ENCODE assay signal across 15 cellular contexts in the genomic region with DNA sequence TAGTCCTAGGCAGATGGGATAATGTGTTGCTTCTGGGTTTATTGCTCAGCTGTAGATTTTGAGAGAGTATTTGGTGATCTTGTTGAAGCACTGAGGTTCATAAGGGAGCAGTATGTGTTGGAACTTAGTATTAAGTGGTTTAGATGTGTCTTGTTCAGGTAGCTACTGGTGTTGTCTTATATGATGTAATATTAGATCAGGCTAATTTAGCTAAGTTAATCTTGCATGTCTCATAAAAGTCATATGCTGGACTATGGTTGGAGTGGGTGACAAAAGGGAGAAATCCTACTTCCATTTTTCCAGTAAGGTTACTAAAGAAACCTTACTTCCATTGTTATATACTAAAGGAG.
DNase-seq lines count a peak whose midpoint lies in the region; ATAC-seq and TF ChIP-seq lines count a peak whose summit lies in the region.
"Had no signal": no experiment of that assay in that cellular context is flagged by ENCODE, and none has a peak within 500 bp of the region (broad histone marks: within the 10 kb centered on the region; RNA-seq: fewer than 3 reads in every experiment).

No MANE protein-coding gene starts in this region.

- no peaks in the 10 kb centered on the region for H3K36me3 Mint-ChIP-seq in CD14-positive monocyte
- H3K36me3 Mint-ChIP-seq in CD8-positive, alpha-beta T cell = no peaks in the 10 kb centered on the region
- H3K36me3 Mint-ChIP-seq: stimulated activated naive B cell treated with anti-CD40 and anti-IgM and Interleukin-4, amounts not matched to agents 10 μg/mL and 1 μg/mL and 100 μg/mL, for 72 hours had no signal

- H3K4me3 ChIP-seq in PC-3 (ENCODE audit: low read length) = no peak overlapping the region
- no peak overlapping the region for H3K4me3 ChIP-seq in osteoblast (ENCODE audit: insufficient read depth, low read length)
- H3K4me3 ChIP-seq in CD8-positive, alpha-beta T cell (ENCODE audit: low read depth, low read length) = no peak overlapping the region
- H3K4me3 ChIP-seq: PC-9, upper lobe of right lung had no signal

- no TSS peak for BruUV-seq in PC-3 (replicated peaks; lab: Mats Ljungman, UMichigan)

- H2AFZ ChIP-seq in PC-3 (ENCODE audit: low read length) (no peak overlapping the region), osteoblast (ENCODE audit: low read length) (no peak overlapping the region)
- H2AFZ ChIP-seq: PC-9 had no signal

- TF ChIP-seq POLR2A in GM18505 (IDR thresholded peaks at IDR 0.05; ENCODE audit: borderline replicate concordance, extremely low read depth, insufficient read depth, insufficient read length) = no peak

- CTCF ChIA-PET in PC-3 (lab: Charles Lee) = interaction anchor here (0.9 to 1.1 kb wide), 4 partner anchors 33 to 702 kb away, joined by 3 to 4 read pairs (median 4); no protein-coding TSS in a partner anchor
- CTCF ChIA-PET in CD8-positive, alpha-beta T cell (lab: Charles Lee) = interaction anchor here (1.0 to 2.4 kb wide), 6 partner anchors 8 to 702 kb away, joined by 3 to 16 read pairs (median 4); no protein-coding TSS in a partner anchor

- no peak for DNase-seq in CD14-positive monocyte (ENCODE audit: low spot score)
- DNase-seq in PC-3 = no peak
- DNase-seq in osteoblast (ENCODE audit: insufficient read length, low spot score, missing footprints) = no peak
- no peak for DNase-seq in activated CD4-positive, alpha-beta T cell treated with anti-CD3 and anti-CD28 coated beads, Interleukin-2, amount 50 U/mL, for 4 hours
- DNase-seq in pons (ENCODE audit: low spot score) = no peak
- DNase-seq in CD8-positive, alpha-beta T cell = no peak
- DNase-seq: activated gamma-delta T cell; stimulated activated naive B cell treated with anti-CD40 and anti-IgM and Interleukin-4, amounts not matched to agents 10 μg/mL and 1 μg/mL and 100 μg/mL, for 72 hours had no signal

- POLR2A ChIA-PET in PC-3 (lab: Charles Lee; ENCODE audit: unreplicated experiment) = no interaction called here
- POLR2A ChIA-PET in CD8-positive, alpha-beta T cell (lab: Charles Lee) = no interaction called here

- H3K9me3 Mint-ChIP-seq in CD14-positive monocyte = no peaks in the 10 kb centered on the region
- no peaks in the 10 kb centered on the region for H3K9me3 Mint-ChIP-seq in CD8-positive, alpha-beta T cell
- H3K9me3 Mint-ChIP-seq: central memory CD8-positive, alpha-beta T cell; stimulated activated naive B cell treated with anti-CD40 and anti-IgM and Interleukin-4, amounts not matched to agents 10 μg/mL and 1 μg/mL and 100 μg/mL, for 72 hours had no signal

- peaks cover 14% of the 10 kb centered on the region for H3K4me1 ChIP-seq in PC-3 (ENCODE audit: insufficient read depth, low read length)
- H3K4me1 ChIP-seq in osteoblast (ENCODE audit: insufficient read depth, low read length) = peaks cover 8% of the 10 kb centered on the region
- no peaks in the 10 kb centered on the region for H3K4me1 ChIP-seq in CD8-positive, alpha-beta T cell (ENCODE audit: insufficient read depth, low read length)
- H3K4me1 ChIP-seq: Caco-2, upper lobe of right lung had no signal

- H3K9ac ChIP-seq in PC-3 (ENCODE audit: low read length) = no peak overlapping the region

- H3K79me2 ChIP-seq in PC-3 (ENCODE audit: low read length) (no peaks in the 10 kb centered on the region), osteoblast (ENCODE audit: insufficient read depth, low read length) (peaks cover 52% of the 10 kb centered on the region)

- no peaks in the 10 kb centered on the region for H3K27me3 Mint-ChIP-seq in CD14-positive monocyte (ENCODE audit: low read depth in 3 of 3)
- H3K27me3 Mint-ChIP-seq in CD8-positive, alpha-beta T cell (ENCODE audit: low read depth) = peaks cover 3% of the 10 kb centered on the region
- H3K27me3 Mint-ChIP-seq: central memory CD8-positive, alpha-beta T cell had no signal

- no peaks in the 10 kb centered on the region for H3K36me3 ChIP-seq in PC-3 (ENCODE audit: low read depth, low read length)
- no peaks in the 10 kb centered on the region for H3K36me3 ChIP-seq in osteoblast (ENCODE audit: insufficient read depth, low read length)
- H3K36me3 ChIP-seq in CD8-positive, alpha-beta T cell (ENCODE audit: insufficient read depth, low read length) = no peaks in the 10 kb centered on the region
- H3K36me3 ChIP-seq: neutrophil, upper lobe of right lung had no signal

- no peaks in the 10 kb centered on the region for H3K27me3 ChIP-seq in PC-3 (ENCODE audit: low read length)
- H3K27me3 ChIP-seq in osteoblast (ENCODE audit: insufficient read depth, low read length) = no peaks in the 10 kb centered on the region
- no peaks in the 10 kb centered on the region for H3K27me3 ChIP-seq in CD8-positive, alpha-beta T cell (ENCODE audit: insufficient read depth, low read length)
- H3K27me3 ChIP-seq: neutrophil, upper lobe of right lung had no signal

- TF ChIP-seq CTCF in CD14-positive monocyte (IDR thresholded peaks at IDR 0.05) (peak; percentile 8), PC-3 (conservative IDR thresholded peaks at IDR 0.05; ENCODE audit: low read depth, low read length) (no peak), osteoblast (IDR thresholded peaks at IDR 0.05; ENCODE audit: extremely low read depth, low read depth, low read length) (no peak)
- no peak for TF ChIP-seq CTCF in CD8-positive, alpha-beta T cell (IDR thresholded peaks at IDR 0.05)

- no peaks in the 10 kb centered on the region for H3F3A ChIP-seq in PC-3 (ENCODE audit: low read length, unreplicated experiment)

- H3K4me2 ChIP-seq in PC-3 (ENCODE audit: low read length) (peak overlapping the region; percentile 7; the same call in 1 of the 2 replicates), osteoblast (ENCODE audit: insufficient read depth, low read length) (peak overlapping the region; percentile 23)
- H3K4me2 ChIP-seq: PC-9 had no signal

- H3K9me2 ChIP-seq in PC-3 (replicated peaks; ENCODE audit: low read length) = no peaks in the 10 kb centered on the region

- H3K4me3 Mint-ChIP-seq in CD14-positive monocyte = no peak overlapping the region
- H3K4me3 Mint-ChIP-seq in CD8-positive, alpha-beta T cell = no peak overlapping the region
- H3K4me3 Mint-ChIP-seq: central memory CD8-positive, alpha-beta T cell; stimulated activated naive B cell treated with anti-CD40 and anti-IgM and Interleukin-4, amounts not matched to agents 10 μg/mL and 1 μg/mL and 100 μg/mL, for 72 hours had no signal

- no peak; the same call in 1 of the 2 replicates for ATAC-seq in PC-3
- ATAC-seq in esophagus mucosa = peak; percentile 73
- ATAC-seq in GM18505 (IDR thresholded peaks at IDR 0.05; ENCODE audit: unreplicated experiment) = no peak
- no peak for ATAC-seq in CD8-positive, alpha-beta T cell

- peaks cover 7% of the 10 kb centered on the region for H3K4me1 Mint-ChIP-seq in CD14-positive monocyte
- no peaks in the 10 kb centered on the region for H3K4me1 Mint-ChIP-seq in CD8-positive, alpha-beta T cell (ENCODE audit: low read depth)
- H3K4me1 Mint-ChIP-seq: central memory CD8-positive, alpha-beta T cell had no signal

- H3K27ac ChIP-seq in PC-3 (ENCODE audit: low read length) = no peak overlapping the region
- H3K27ac ChIP-seq in osteoblast (ENCODE audit: low read depth, low read length) = peak overlapping the region; percentile 1
- no peak overlapping the region for H3K27ac ChIP-seq in CD8-positive, alpha-beta T cell (ENCODE audit: low read depth, low read length)
- H3K27ac ChIP-seq: neutrophil, PC-9, upper lobe of right lung had no signal

- intact Hi-C loops in CD14-positive monocyte (cut with micrococcal nuclease) (no loop called here), PC-3 (cut with micrococcal nuclease) (loop anchor here (5.0 kb wide), 1 partner anchor 42 kb away; no protein-coding TSS in a partner anchor)
- intact Hi-C loops in CD8-positive, alpha-beta T cell (cut with DNase I, micrococcal nuclease) = no loop called here

- peak overlapping the region in 1 of 7 donors; percentile 2 for H3K27ac Mint-ChIP-seq in CD14-positive monocyte
- no peak overlapping the region for H3K27ac Mint-ChIP-seq in CD8-positive, alpha-beta T cell
- H3K27ac Mint-ChIP-seq: stimulated activated naive B cell treated with anti-CD40 and anti-IgM and Interleukin-4, amounts not matched to agents 10 μg/mL and 1 μg/mL and 100 μg/mL, for 72 hours had no signal

- H4K20me1 ChIP-seq in PC-3 (ENCODE audit: low read length) (no peaks in the 10 kb centered on the region), osteoblast (ENCODE audit: insufficient read depth, low read length) (peaks cover 4% of the 10 kb centered on the region)

- H3K9me3 ChIP-seq in PC-3 (ENCODE audit: low read length) = no peaks in the 10 kb centered on the region
- no peaks in the 10 kb centered on the region for H3K9me3 ChIP-seq in osteoblast (ENCODE audit: low read depth, low read length)
- no peaks in the 10 kb centered on the region for H3K9me3 ChIP-seq in CD8-positive, alpha-beta T cell (ENCODE audit: low read length)
- H3K9me3 ChIP-seq: Caco-2, neutrophil, upper lobe of right lung had no signal
